ENCODE assay signal across 1 cellular context in the genomic region with DNA sequence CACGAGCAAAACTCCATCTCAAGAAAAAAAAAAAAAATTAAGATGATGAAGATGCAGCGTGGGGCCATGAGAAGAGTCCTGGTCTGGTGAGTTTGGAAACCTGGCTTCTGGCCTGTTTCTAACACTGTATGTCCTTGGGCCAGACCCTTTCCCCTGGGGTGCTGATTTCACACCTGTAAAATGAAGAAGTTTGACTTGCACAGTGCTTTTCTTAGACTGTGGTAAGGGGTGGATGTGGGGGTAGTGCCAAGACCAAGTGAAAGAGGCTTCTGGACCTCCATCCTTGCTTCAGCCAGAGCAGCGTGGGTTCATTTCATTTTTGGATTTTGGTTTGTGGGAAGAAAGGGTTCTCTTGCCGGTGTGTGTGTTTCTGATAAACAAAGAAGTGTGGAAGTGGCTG.
TF ChIP-seq lines count a peak whose summit lies in the region.

No MANE protein-coding gene starts in this region.

TF ChIP-seq in IMR-90, 13 proteins besides CTCF, POLR2A, EP300 and RAD21:
- TF ChIP-seq FOS (IDR thresholded peaks at IDR 0.05; ENCODE audit: low read depth, low read length), result no peak
- TF ChIP-seq BHLHE40 (IDR thresholded peaks at IDR 0.05; ENCODE audit: low read depth, low read length), result no peak
- TF ChIP-seq MAFK (IDR thresholded peaks at IDR 0.05; ENCODE audit: low read depth, low read length), result no peak
- no peak for TF ChIP-seq SMC3 (IDR thresholded peaks at IDR 0.05; ENCODE audit: low read depth, low read length)
- TF ChIP-seq ELK1 (IDR thresholded peaks at IDR 0.05; ENCODE audit: borderline replicate concordance, low read depth, low read length), result no peak
- TF ChIP-seq NFE2L2 (IDR thresholded peaks at IDR 0.05; ENCODE audit: low read depth, low read length), result no peak
- TF ChIP-seq RCOR1 (IDR thresholded peaks at IDR 0.05; ENCODE audit: insufficient replicate concordance, low read length), result no peak
- TF ChIP-seq CEBPB (IDR thresholded peaks at IDR 0.05; ENCODE audit: low read depth, low read length), result no peak
- TF ChIP-seq RFX5 (IDR thresholded peaks at IDR 0.05; ENCODE audit: low read depth, low read length), result no peak
- TF ChIP-seq CHD1 (IDR thresholded peaks at IDR 0.05; ENCODE audit: low read depth, low read length), result no peak
- TF ChIP-seq MXI1 (IDR thresholded peaks at IDR 0.05; ENCODE audit: borderline replicate concordance, low read depth, low read length), result no peak
- no peak for TF ChIP-seq USF2 (IDR thresholded peaks at IDR 0.05; ENCODE audit: low read depth, low read length)
TF ChIP-seq in IMR-90: peak in this region for 0.
